ENCODE assay signal across 8 cellular contexts in the genomic region with DNA sequence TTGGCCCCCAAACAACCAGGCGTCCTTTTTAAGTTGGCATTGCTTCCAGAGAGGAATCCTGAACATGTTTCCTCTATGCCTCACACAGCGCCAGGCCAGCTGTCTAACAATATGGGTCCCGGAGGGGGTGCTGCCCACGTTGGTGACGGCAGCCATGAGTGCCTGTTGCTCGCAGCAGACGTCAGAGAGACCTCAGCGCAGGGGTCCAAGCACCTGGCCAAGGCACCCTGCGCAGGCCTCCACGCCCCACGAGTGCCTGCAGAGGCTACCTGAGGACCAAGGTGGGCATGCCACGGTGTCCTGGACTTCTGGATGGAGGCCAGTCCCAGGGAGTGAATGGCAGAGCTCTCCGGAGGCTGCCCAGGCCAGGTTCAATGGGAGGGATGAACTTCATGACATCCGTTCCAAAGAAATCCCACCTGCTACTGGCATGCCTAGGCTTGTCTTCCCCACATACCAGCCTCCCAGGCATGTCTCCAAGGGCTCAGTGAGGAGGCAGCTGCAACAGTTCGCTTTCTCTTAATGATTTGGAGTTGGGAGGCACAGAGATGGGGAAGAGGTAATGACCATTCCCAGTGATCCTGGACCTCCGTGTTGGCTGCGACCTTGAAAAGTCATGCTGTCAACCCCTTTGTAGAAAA. TPM values are rescaled to one million over a fixed set of nuclear protein-coding genes. Genes with fewer than 3 reads are reported as not detected.
DNase-seq lines count a peak whose midpoint lies in the region; ATAC-seq and TF ChIP-seq lines count a peak whose summit lies in the region.

No MANE protein-coding gene starts in this region.

- H3K27ac ChIP-seq in BLaER1 (peak overlapping the region; percentile 89), right lobe of liver (peak overlapping the region in 2 of 3 donors; percentile 69 to 70)

- H3K4me3 ChIP-seq in BLaER1 (0 out of 2 replicates have a peak overlapping the region, but pooled peaks have one; percentile 13), right lobe of liver (no peak overlapping the region)

- intact Hi-C loops in right lobe of liver (cut with DNase I) = no loop called here

- peak overlapping the region; percentile 78 for H3K9ac ChIP-seq in BLaER1

- H3K9me3 ChIP-seq in BLaER1 = no peaks in the 10 kb centered on the region
- H3K9me3 ChIP-seq in right lobe of liver = no peaks in the 10 kb centered on the region

- no peak for ATAC-seq in activated naive CD4-positive, alpha-beta T cell treated with anti-CD3 and anti-CD28 coated beads, Interleukin-2, amount 50 U/mL, for 72 hours
- peak in 1 of 4 donors; percentile 13 for ATAC-seq in right lobe of liver
- no peak for ATAC-seq in HG02642 (IDR thresholded peaks at IDR 0.05; ENCODE audit: poor library complexity, unreplicated experiment)

- TF ChIP-seq CTCF in right lobe of liver (IDR thresholded peaks at IDR 0.05) = no peak

- peaks cover 94% of the 10 kb centered on the region for H3K4me1 ChIP-seq in BLaER1
- H3K4me1 ChIP-seq in right lobe of liver = peaks cover 0 to 41% (median 6%) of the 10 kb centered on the region in 4 donors

- peak; percentile 55 for DNase-seq in NCI-H128 (lab: John Stamatoyannopoulos, UW; ENCODE audit: unreplicated experiment)
- no peak for DNase-seq in activated naive CD4-positive, alpha-beta T cell treated with anti-CD3 and anti-CD28 coated beads, Interleukin-2, amount 50 U/mL, for 72 hours (ENCODE audit: low spot score in 2 of 2)
- DNase-seq in right lobe of liver = no peak
- DNase-seq in HUDEP-2 (lab: John Stamatoyannopoulos, UW; ENCODE audit: unreplicated experiment in 76 of 76) = no peak
- DNase-seq in activated gamma-delta T cell (lab: John Stamatoyannopoulos, UW) = no peak
- no peak for DNase-seq in pons (ENCODE audit: low spot score)

- H4K20me1 ChIP-seq in BLaER1 = no peaks in the 10 kb centered on the region

- H3K9me3 Mint-ChIP-seq in activated naive CD4-positive, alpha-beta T cell treated with anti-CD3 and anti-CD28 coated beads, Interleukin-2, amount 50 U/mL, for 72 hours = no peaks in the 10 kb centered on the region

- H3K4me2 ChIP-seq in BLaER1 = peak overlapping the region; percentile 92

- H3K36me3 Mint-ChIP-seq in activated naive CD4-positive, alpha-beta T cell treated with anti-CD3 and anti-CD28 coated beads, Interleukin-2, amount 50 U/mL, for 72 hours = peaks cover 4 to 10% of the 10 kb centered on the region in 2 donors

- H3K36me3 ChIP-seq in BLaER1 (peaks cover 5% of the 10 kb centered on the region; the same call in 1 of the 2 replicates), right lobe of liver (no peaks in the 10 kb centered on the region)

- H3K27ac Mint-ChIP-seq in activated naive CD4-positive, alpha-beta T cell treated with anti-CD3 and anti-CD28 coated beads, Interleukin-2, amount 50 U/mL, for 72 hours = peak overlapping the region; percentile 91 to 99

- 44% methylated on average over 3 of the region's 17 CpGs for WGBS in right lobe of liver (ENCODE audit: insufficient coverage, low coverage, low lambda C conversion rate, missing lambda C conversion rate)

- TF ChIP-seq POLR2A in right lobe of liver (IDR thresholded peaks at IDR 0.05) = no peak

- H3K27me3 ChIP-seq in BLaER1 (no peaks in the 10 kb centered on the region), right lobe of liver (no peaks in the 10 kb centered on the region)

RNA-seq across cellular contexts. Expression of gene FOXN3, which starts 11.6 kb away (rescaled TPM):
- 100 to 1,000 TPM in 1 of 2 donors, 10 to 100 TPM in 1; 75.3 to 104 TPM for total RNA-seq in activated naive CD4-positive, alpha-beta T cell treated with anti-CD3 and anti-CD28 coated beads, Interleukin-2, amount 50 U/mL, for 72 hours
- 10 to 100 TPM; 41.5 to 74.2 (median 55.8) TPM for total RNA-seq in right lobe of liver
